Comparison of ENCODE assay signal across 17 cellular contexts in genomic region chr12:94203181-94203546, GRCh38. TPM values are rescaled to one million over a fixed set of nuclear protein-coding genes. Genes with fewer than 3 reads are reported as not detected.
DNase-seq lines count a peak whose midpoint lies in the region; ATAC-seq and TF ChIP-seq lines count a peak whose summit lies in the region.
"Had no signal": no experiment of that assay in that cellular context is flagged by ENCODE, and none has a peak within 500 bp of the region (broad histone marks: within the 10 kb centered on the region; RNA-seq: fewer than 3 reads in every experiment).

No MANE protein-coding gene starts in this region.

- H3K9me3 Mint-ChIP-seq in activated CD4-positive, alpha-beta memory T cell treated with anti-CD3 and anti-CD28 coated beads, Interleukin-2, amount 10 ng/mL, durations not matched to agents 7 days and 5 days, result no peaks in the 10 kb centered on the region
- no peaks in the 10 kb centered on the region for H3K9me3 Mint-ChIP-seq in activated CD4-positive, alpha-beta memory T cell treated with anti-CD3 and anti-CD28 coated beads for 36 hours
- H3K9me3 Mint-ChIP-seq in IgD-negative memory B cell, result peaks cover 0 to 3% (median 0%) of the 10 kb centered on the region in 3 donors
- peaks cover 2% of the 10 kb centered on the region for H3K9me3 Mint-ChIP-seq in activated CD8-positive, alpha-beta T cell treated with anti-CD3 and anti-CD28 coated beads for 36 hours
- peaks cover 0 to under 1% (median 0%) of the 10 kb centered on the region in 9 donors for H3K9me3 Mint-ChIP-seq in naive thymus-derived CD8-positive, alpha-beta T cell

- CTCF ChIA-PET in activated CD4-positive, alpha-beta memory T cell treated with anti-CD3 and anti-CD28 coated beads, Interleukin-2, amount 10 ng/mL, durations not matched to agents 7 days and 5 days (lab: Charles Lee), result no interaction called here
- CTCF ChIA-PET in activated CD4-positive, alpha-beta memory T cell treated with anti-CD3 and anti-CD28 coated beads for 36 hours (lab: Charles Lee), result interaction anchor here (1.8 kb wide), 1 partner anchor 55 kb away, joined by 4 read pairs; the partner anchor contains the start of gene PLXNC1
- CTCF ChIA-PET in activated CD8-positive, alpha-beta T cell treated with anti-CD3 and anti-CD28 coated beads for 36 hours (lab: Charles Lee), result interaction anchor here (2.9 kb wide), 1 partner anchor 54 kb away, joined by 10 read pairs; no protein-coding TSS in a partner anchor

- peaks cover 65% of the 10 kb centered on the region for H3K4me1 Mint-ChIP-seq in activated CD4-positive, alpha-beta memory T cell treated with anti-CD3 and anti-CD28 coated beads, Interleukin-2, amount 10 ng/mL, durations not matched to agents 7 days and 5 days
- peaks cover 52% of the 10 kb centered on the region for H3K4me1 Mint-ChIP-seq in activated CD4-positive, alpha-beta memory T cell treated with anti-CD3 and anti-CD28 coated beads for 36 hours (ENCODE audit: low read depth)
- peaks cover 48 to 55% (median 52%) of the 10 kb centered on the region in 3 donors for H3K4me1 Mint-ChIP-seq in IgD-negative memory B cell
- peaks cover 59% of the 10 kb centered on the region for H3K4me1 Mint-ChIP-seq in activated CD8-positive, alpha-beta T cell treated with anti-CD3 and anti-CD28 coated beads for 36 hours (ENCODE audit: low read depth)
- H3K4me1 Mint-ChIP-seq in naive thymus-derived CD8-positive, alpha-beta T cell, result peaks cover 33 to 60% (median 52%) of the 10 kb centered on the region in 4 donors

- POLR2A ChIA-PET in activated CD4-positive, alpha-beta memory T cell treated with anti-CD3 and anti-CD28 coated beads, Interleukin-2, amount 10 ng/mL, durations not matched to agents 7 days and 5 days (lab: Charles Lee), result interaction anchor here (1.0 to 6.9 kb wide), 2 partner anchors 23 to 54 kb away, joined by 4 to 70 read pairs; partner anchors contain the start of gene PLXNC1
- POLR2A ChIA-PET in activated CD4-positive, alpha-beta memory T cell treated with anti-CD3 and anti-CD28 coated beads for 36 hours (lab: Charles Lee), result no interaction called here
- POLR2A ChIA-PET in activated CD8-positive, alpha-beta T cell treated with anti-CD3 and anti-CD28 coated beads for 36 hours (lab: Charles Lee), result interaction anchor here (0.6 to 1.5 kb wide), 3 partner anchors 17 to 228 kb away, joined by 3 read pairs; no protein-coding TSS in a partner anchor
- POLR2A ChIA-PET in naive thymus-derived CD8-positive, alpha-beta T cell (lab: Charles Lee), result no interaction called here

- peaks cover 31% of the 10 kb centered on the region for H3K36me3 Mint-ChIP-seq in activated CD4-positive, alpha-beta memory T cell treated with anti-CD3 and anti-CD28 coated beads, Interleukin-2, amount 10 ng/mL, durations not matched to agents 7 days and 5 days (ENCODE audit: low read depth)
- H3K36me3 Mint-ChIP-seq in activated CD4-positive, alpha-beta memory T cell treated with anti-CD3 and anti-CD28 coated beads for 36 hours, result peaks cover 6% of the 10 kb centered on the region
- peaks cover 9% of the 10 kb centered on the region for H3K36me3 Mint-ChIP-seq in IgD-negative memory B cell
- peaks cover 18% of the 10 kb centered on the region for H3K36me3 Mint-ChIP-seq in activated CD8-positive, alpha-beta T cell treated with anti-CD3 and anti-CD28 coated beads for 36 hours (ENCODE audit: low read depth)
- peaks cover 0 to 2% (median 0%) of the 10 kb centered on the region in 3 donors for H3K36me3 Mint-ChIP-seq in naive thymus-derived CD8-positive, alpha-beta T cell

- intact Hi-C loops in activated CD4-positive, alpha-beta memory T cell treated with anti-CD3 and anti-CD28 coated beads for 36 hours (cut with micrococcal nuclease), result no loop called here
- intact Hi-C loops in activated CD8-positive, alpha-beta T cell treated with anti-CD3 and anti-CD28 coated beads for 36 hours (cut with micrococcal nuclease), result no loop called here

- TF ChIP-seq CTCF in activated CD8-positive, alpha-beta T cell treated with anti-CD3 and anti-CD28 coated beads for 36 hours (IDR thresholded peaks at IDR 0.05), result no peak

- no peaks in the 10 kb centered on the region for H3K27me3 Mint-ChIP-seq in activated CD4-positive, alpha-beta memory T cell treated with anti-CD3 and anti-CD28 coated beads, Interleukin-2, amount 10 ng/mL, durations not matched to agents 7 days and 5 days
- H3K27me3 Mint-ChIP-seq in activated CD4-positive, alpha-beta memory T cell treated with anti-CD3 and anti-CD28 coated beads for 36 hours, result no peaks in the 10 kb centered on the region
- H3K27me3 Mint-ChIP-seq in IgD-negative memory B cell, result no peaks in the 10 kb centered on the region
- no peaks in the 10 kb centered on the region for H3K27me3 Mint-ChIP-seq in activated CD8-positive, alpha-beta T cell treated with anti-CD3 and anti-CD28 coated beads for 36 hours
- no peaks in the 10 kb centered on the region for H3K27me3 Mint-ChIP-seq in naive thymus-derived CD8-positive, alpha-beta T cell

- no peak for ATAC-seq in activated CD8-positive, alpha-beta T cell treated with anti-CD3 and anti-CD28 coated beads for 36 hours
- no peak for ATAC-seq in naive thymus-derived CD8-positive, alpha-beta T cell
- ATAC-seq: A549, Panc1 had no signal

- no peak overlapping the region for H3K4me3 Mint-ChIP-seq in activated CD4-positive, alpha-beta memory T cell treated with anti-CD3 and anti-CD28 coated beads, Interleukin-2, amount 10 ng/mL, durations not matched to agents 7 days and 5 days
- H3K4me3 Mint-ChIP-seq in activated CD4-positive, alpha-beta memory T cell treated with anti-CD3 and anti-CD28 coated beads for 36 hours, result no peak overlapping the region
- H3K4me3 Mint-ChIP-seq in IgD-negative memory B cell, result peak overlapping the region in 1 of 4 donors; percentile 24
- no peak overlapping the region for H3K4me3 Mint-ChIP-seq in activated CD8-positive, alpha-beta T cell treated with anti-CD3 and anti-CD28 coated beads for 36 hours
- no peak overlapping the region for H3K4me3 Mint-ChIP-seq in naive thymus-derived CD8-positive, alpha-beta T cell
- H3K4me3 Mint-ChIP-seq: CD14-positive monocyte had no signal

- H3K27ac Mint-ChIP-seq in activated CD4-positive, alpha-beta memory T cell treated with anti-CD3 and anti-CD28 coated beads, Interleukin-2, amount 10 ng/mL, durations not matched to agents 7 days and 5 days, result peak overlapping the region; percentile 45
- no peak overlapping the region for H3K27ac Mint-ChIP-seq in activated CD4-positive, alpha-beta memory T cell treated with anti-CD3 and anti-CD28 coated beads for 36 hours
- peak overlapping the region in 2 of 3 donors; percentile 54 for H3K27ac Mint-ChIP-seq in IgD-negative memory B cell
- H3K27ac Mint-ChIP-seq in activated CD8-positive, alpha-beta T cell treated with anti-CD3 and anti-CD28 coated beads for 36 hours, result peak overlapping the region; percentile 37
- H3K27ac Mint-ChIP-seq in naive thymus-derived CD8-positive, alpha-beta T cell, result peak overlapping the region in 6 of 10 donors; percentile 7 to 67 (median 47)

- no peak for DNase-seq in activated CD4-positive, alpha-beta memory T cell treated with anti-CD3 and anti-CD28 coated beads, Interleukin-2, amount 10 ng/mL, durations not matched to agents 7 days and 5 days
- DNase-seq in activated CD4-positive, alpha-beta memory T cell treated with anti-CD3 and anti-CD28 coated beads for 36 hours, result no peak
- DNase-seq in activated CD8-positive, alpha-beta T cell treated with anti-CD3 and anti-CD28 coated beads for 36 hours, result no peak
- no peak for DNase-seq in naive thymus-derived CD8-positive, alpha-beta T cell
- DNase-seq in COLO829 (ENCODE audit: low spot score) (no peak), occipital lobe (lab: John Stamatoyannopoulos, UW) (no peak), glomerular visceral epithelial cell (ENCODE audit: extremely low spot score) (no peak)
- DNase-seq: GF-D8, HCEC 1CT, NCI-H1048, NCI-H146, NCI-H2227 treated with DMSO at 0.1 percent for 48 hours, Right ventricle myocardium superior had no signal

RNA-seq across cellular contexts. Expression of gene PLXNC1, which starts 54.8 kb away (rescaled TPM):
- 10 to 100 TPM; 27.0 to 27.1 TPM for total RNA-seq in activated CD4-positive, alpha-beta memory T cell treated with anti-CD3 and anti-CD28 coated beads, Interleukin-2, amount 10 ng/mL, durations not matched to agents 7 days and 5 days
- 1 to 10 TPM; 5.7 to 6.2 TPM for total RNA-seq in activated CD4-positive, alpha-beta memory T cell treated with anti-CD3 and anti-CD28 coated beads for 36 hours
- polyA plus RNA-seq in IgD-negative memory B cell, result 6.6 TPM
- total RNA-seq in activated CD8-positive, alpha-beta T cell treated with anti-CD3 and anti-CD28 coated beads for 36 hours, result 1 to 10 TPM; 8.8 to 9.5 TPM
- total RNA-seq in naive thymus-derived CD8-positive, alpha-beta T cell, result 1 to 10 TPM; 8.9 to 9.4 TPM
- 1 to 10 TPM; 2.9 to 4.1 (median 3.0) TPM for polyA plus RNA-seq in naive thymus-derived CD8-positive, alpha-beta T cell
- total RNA-seq in occipital lobe, result 39.5 TPM

Comparison
In these comparisons a context has a peak if more than half of its experiments do, and no peak if none do; other contexts are left out.
1. POLR2A ChIA-PET loops: an anchor here in activated CD4-positive, alpha-beta memory T cell treated with anti-CD3 and anti-CD28 coated beads, Interleukin-2, amount 10 ng/mL, durations not matched to agents 7 days and 5 days (1.0 to 6.9 kb wide) and activated CD8-positive, alpha-beta T cell treated with anti-CD3 and anti-CD28 coated beads for 36 hours (0.6 to 1.5 kb wide); none called in activated CD4-positive, alpha-beta memory T cell treated with anti-CD3 and anti-CD28 coated beads for 36 hours and naive thymus-derived CD8-positive, alpha-beta T cell.